Comparison of ENCODE assay signal across 23 cellular contexts in genomic region chr20:39903806-39904205, GRCh38.
A peak's percentile ranks its signal among the peaks of the same experiment; 100 is the strongest.
DNase-seq lines count a peak whose midpoint lies in the region; ATAC-seq and TF ChIP-seq lines count a peak whose summit lies in the region.
"Had no signal": no experiment of that assay in that cellular context is flagged by ENCODE, and none has a peak within 500 bp of the region (broad histone marks: within the 10 kb centered on the region; RNA-seq: fewer than 3 reads in every experiment).

No MANE protein-coding gene starts in this region.

- H3K9me3 Mint-ChIP-seq in CD8-positive, alpha-beta memory T cell: peaks cover 0 to 2% (median 0%) of the 10 kb centered on the region in 5 donors

- H3K27me3 Mint-ChIP-seq in CD8-positive, alpha-beta memory T cell: no peaks in the 10 kb centered on the region
- H3K27me3 Mint-ChIP-seq: CD4-positive, CD25-positive, alpha-beta regulatory T cell had no signal

- POLR2A ChIA-PET in GM10248 (lab: Yijun Ruan, JAX): no interaction called here
- POLR2A ChIA-PET in CD8-positive, alpha-beta memory T cell (lab: Charles Lee): no interaction called here

- H3K36me3 ChIP-seq in CD8-positive, alpha-beta memory T cell (ENCODE audit: insufficient read depth, low read length): no peaks in the 10 kb centered on the region
- H3K36me3 ChIP-seq: SJSA1 had no signal

- TF ChIP-seq POLR2A in GM18505 (IDR thresholded peaks at IDR 0.05; ENCODE audit: borderline replicate concordance, extremely low read depth, insufficient read depth, insufficient read length): no peak

- H3K4me3 Mint-ChIP-seq in CD8-positive, alpha-beta memory T cell: no peak overlapping the region
- H3K4me3 Mint-ChIP-seq: CD4-positive, CD25-positive, alpha-beta regulatory T cell had no signal

- no peak overlapping the region for H3K27ac Mint-ChIP-seq in CD8-positive, alpha-beta memory T cell

- no peak overlapping the region for H3K27ac ChIP-seq in CD8-positive, alpha-beta memory T cell (ENCODE audit: low read depth, low read length)
- H3K27ac ChIP-seq: GM23248, HL-60, SJSA1 had no signal

- CTCF ChIA-PET in GM10248 (lab: Yijun Ruan, JAX): no interaction called here
- CTCF ChIA-PET in CD8-positive, alpha-beta memory T cell (lab: Charles Lee): no interaction called here

- no peaks in the 10 kb centered on the region for H3K36me3 Mint-ChIP-seq in CD8-positive, alpha-beta memory T cell
- H3K36me3 Mint-ChIP-seq: CD4-positive, CD25-positive, alpha-beta regulatory T cell had no signal

- H3K4me3 ChIP-seq in CD8-positive, alpha-beta memory T cell (ENCODE audit: low read length): no peak overlapping the region
- H3K4me3 ChIP-seq: GM12878, GM23248, SJSA1 had no signal

- DNase-seq in Ammon's horn (ENCODE audit: low spot score) (peak; percentile 51), cerebellar cortex (ENCODE audit: low spot score) (peak; percentile 13), inferior parietal cortex (ENCODE audit: extremely low spot score) (peak; percentile 14), putamen (ENCODE audit: low spot score) (peak; percentile 26), GM10248 (ENCODE audit: extremely low spot score) (no peak)
- no peak for DNase-seq in CD8-positive, alpha-beta memory T cell
- DNase-seq: 8988T; ACHN; CD4-positive, CD25-positive, alpha-beta regulatory T cell; DMS53; GM23248; H7; NCI-H1092 treated with DMSO at 0.1 percent for 48 hours; NCI-H1436; NCI-H187 treated with DMSO at 0.1 percent for 48 hours; NCI-H526; Right ventricle myocardium superior; RPMI8226 had no signal

- no peaks in the 10 kb centered on the region for H3K4me1 Mint-ChIP-seq in CD8-positive, alpha-beta memory T cell
- H3K4me1 Mint-ChIP-seq: CD4-positive, CD25-positive, alpha-beta regulatory T cell had no signal

- H3K27me3 ChIP-seq in CD8-positive, alpha-beta memory T cell (ENCODE audit: insufficient read depth, low read length, poor library complexity, severe bottlenecking): no peaks in the 10 kb centered on the region
- H3K27me3 ChIP-seq: SJSA1 had no signal

- H3K9me3 ChIP-seq in CD8-positive, alpha-beta memory T cell (ENCODE audit: low read length): no peaks in the 10 kb centered on the region
- H3K9me3 ChIP-seq: SJSA1 had no signal

- ATAC-seq in GM18505 (IDR thresholded peaks at IDR 0.05; ENCODE audit: unreplicated experiment): no peak
- no peak for ATAC-seq in GM21723 (IDR thresholded peaks at IDR 0.05; ENCODE audit: unreplicated experiment)
- ATAC-seq: GM12878 had no signal

- H3K4me1 ChIP-seq in CD8-positive, alpha-beta memory T cell (ENCODE audit: insufficient read depth, low read length): no peaks in the 10 kb centered on the region
- H3K4me1 ChIP-seq: SJSA1 had no signal

- TF ChIP-seq CTCF in GM10248 (IDR thresholded peaks at IDR 0.05; ENCODE audit: control extremely low read depth, extremely low read depth, low read depth, missing control alignments): no peak

Comparison
In these comparisons a context has a peak if more than half of its experiments do, and no peak if none do; other contexts are left out.
1. DNase-seq: peak in Ammon's horn (single experiment), cerebellar cortex (single experiment), inferior parietal cortex (single experiment) and putamen (single experiment); none in GM10248 (single experiment) and CD8-positive, alpha-beta memory T cell (0 of 5).